ENCODE assay signal across 1 cellular context in genomic region chr3:150583028-150583427, GRCh38.
TF ChIP-seq lines count a peak whose summit lies in the region.

No MANE protein-coding gene starts in this region.

TF ChIP-seq in GM23338, 12 proteins besides CTCF, POLR2A, EP300 and RAD21 (continued from another document):
- TF ChIP-seq, protein P1, sequence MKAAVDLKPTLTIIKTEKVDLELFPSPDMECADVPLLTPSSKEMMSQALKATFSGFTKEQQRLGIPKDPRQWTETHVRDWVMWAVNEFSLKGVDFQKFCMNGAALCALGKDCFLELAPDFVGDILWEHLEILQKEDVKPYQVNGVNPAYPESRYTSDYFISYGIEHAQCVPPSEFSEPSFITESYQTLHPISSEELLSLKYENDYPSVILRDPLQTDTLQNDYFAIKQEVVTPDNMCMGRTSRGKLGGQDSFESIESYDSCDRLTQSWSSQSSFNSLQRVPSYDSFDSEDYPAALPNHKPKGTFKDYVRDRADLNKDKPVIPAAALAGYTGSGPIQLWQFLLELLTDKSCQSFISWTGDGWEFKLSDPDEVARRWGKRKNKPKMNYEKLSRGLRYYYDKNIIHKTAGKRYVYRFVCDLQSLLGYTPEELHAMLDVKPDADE (IDR thresholded peaks at IDR 0.05) = no peak
- no peak for TF ChIP-seq NANOG (IDR thresholded peaks at IDR 0.05; ENCODE audit: borderline replicate concordance)
- no peak for TF ChIP-seq POLR2AphosphoS5 (IDR thresholded peaks at IDR 0.05; ENCODE audit: low read depth)
- TF ChIP-seq ZNF114 (CRISPR knock-in tag; IDR thresholded peaks at IDR 0.05) = no peak
